ENCODE assay signal across 23 cellular contexts in the genomic region with DNA sequence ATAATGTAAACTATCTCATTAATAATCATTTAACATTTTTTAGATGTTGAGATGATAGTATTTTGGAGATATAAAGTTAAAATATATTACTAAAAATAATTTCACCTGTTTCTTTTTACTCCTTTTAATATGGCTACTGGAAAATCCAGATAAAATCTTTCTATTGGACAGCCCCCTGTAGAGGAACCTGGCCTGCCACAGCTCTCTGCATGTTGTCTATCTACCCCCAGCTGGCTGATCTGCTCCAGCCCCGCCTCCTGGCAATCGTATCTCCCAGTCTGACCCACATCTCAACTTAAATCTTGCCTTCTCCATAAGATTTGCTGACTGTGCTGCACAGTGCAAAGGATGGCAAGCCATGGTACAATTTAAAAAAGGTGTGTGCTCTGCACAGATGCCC.
"Had no signal": no experiment of that assay in that cellular context is flagged by ENCODE, and none has a peak within 500 bp of the region (broad histone marks: within the 10 kb centered on the region; RNA-seq: fewer than 3 reads in every experiment).

No MANE protein-coding gene starts in this region.

- H3K4me3 ChIP-seq: K562 had no signal

- ATAC-seq: K562, T-cell, T-helper 17 cell had no signal

- H3K27ac Mint-ChIP-seq: T-cell, T-helper 17 cell had no signal

- H3K4me1 Mint-ChIP-seq: IgD-negative memory B cell had no signal

- H3K9me3 Mint-ChIP-seq: IgD-negative memory B cell, T-cell had no signal

- H3K36me3 Mint-ChIP-seq: IgD-negative memory B cell, T-cell had no signal

- H3K27ac ChIP-seq: KMS-11, RWPE1 had no signal

- DNase-seq: Kasumi-1, MV-4-11, NCI-H1048, NCI-H1105, NCI-H1417, NCI-H1436 treated with DMSO at 0.1 percent for 48 hours, NCI-H1694, NCI-H187 treated with DMSO at 0.1 percent for 48 hours, NCI-H2029 treated with DMSO at 0.1 percent for 48 hours, NCI-H2171 treated with DMSO at 0.1 percent for 48 hours, NCI-H345, NCI-H446 treated with DMSO at 0.1 percent for 48 hours, NCI-H510A treated with DMSO at 0.1 percent for 48 hours, NCI-H526, NCI-H748 treated with DMSO at 0.1 percent for 48 hours, SHP77, SW 1271, T-cell, T-helper 17 cell had no signal

- H3K4me3 Mint-ChIP-seq: IgD-negative memory B cell, T-cell, T-helper 17 cell had no signal
